In the genomic region with DNA sequence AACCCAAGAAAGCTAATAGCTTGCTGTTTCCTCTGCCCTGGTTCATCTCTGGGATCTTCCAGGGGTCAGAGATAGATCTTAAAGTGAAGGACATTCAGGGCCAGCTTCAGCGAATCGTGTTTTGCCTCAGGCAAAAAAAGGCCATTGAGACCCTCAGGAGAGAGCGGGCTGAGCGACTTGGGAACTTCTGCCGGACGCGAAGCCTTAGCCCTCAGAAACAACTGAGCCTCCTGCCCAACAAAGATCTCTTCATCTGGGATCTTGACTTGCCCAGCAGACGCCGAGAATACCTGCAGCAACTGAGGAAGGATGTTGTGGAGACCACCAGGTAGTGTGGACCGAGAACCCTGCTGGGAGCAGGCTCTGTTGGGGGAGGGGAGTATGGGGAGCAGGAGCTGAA, we compare ENCODE assay signal across 18 cellular contexts.
"Had no signal": no experiment of that assay in that cellular context is flagged by ENCODE, and none has a peak within 500 bp of the region (broad histone marks: within the 10 kb centered on the region; RNA-seq: fewer than 3 reads in every experiment).

No MANE protein-coding gene starts in this region.

- DNase-seq: dermis blood vessel endothelial cell; dorsolateral prefrontal cortex; effector CD4-positive, alpha-beta T cell; effector memory CD4-positive, alpha-beta T cell; foreskin keratinocyte; heart left ventricle; hypothalamus; left cardiac atrium; left lung; left ventricle myocardium superior; lower lobe of right lung; mesenchymal stem cell; mucosa of descending colon had no signal

- H3K27ac ChIP-seq: coronary artery, esophagus muscularis mucosa, foreskin keratinocyte, gastroesophageal sphincter, heart left ventricle, hepatocyte, left lung, lower lobe of right lung had no signal

- H3K9me3 Mint-ChIP-seq: mesothelial cell of epicardium had no signal

- H3K4me1 Mint-ChIP-seq: mesothelial cell of epicardium had no signal

- H3K4me3 Mint-ChIP-seq: mesothelial cell of epicardium had no signal

- H3K4me3 ChIP-seq: coronary artery, dorsolateral prefrontal cortex, esophagus muscularis mucosa, gastroesophageal sphincter, heart left ventricle, hepatocyte, left lung, lower lobe of right lung, mucosa of descending colon had no signal

- H3K27me3 ChIP-seq: dorsolateral prefrontal cortex, esophagus muscularis mucosa, foreskin keratinocyte, gastroesophageal sphincter, heart left ventricle, hepatocyte, left lung had no signal

- ATAC-seq: foreskin keratinocyte, gastroesophageal sphincter, heart left ventricle, left cardiac atrium, left lung, left ventricle myocardium superior, lower lobe of right lung, mucosa of descending colon had no signal

- H3K27ac Mint-ChIP-seq: mesothelial cell of epicardium had no signal

- H3K9me3 ChIP-seq: esophagus muscularis mucosa, gastroesophageal sphincter, heart left ventricle, left lung, lower lobe of right lung, mucosa of descending colon had no signal

- H3K4me1 ChIP-seq: esophagus muscularis mucosa, foreskin keratinocyte, heart left ventricle, left lung, lower lobe of right lung had no signal
